Comparison of ENCODE assay signal across 9 cellular contexts in the genomic region with DNA sequence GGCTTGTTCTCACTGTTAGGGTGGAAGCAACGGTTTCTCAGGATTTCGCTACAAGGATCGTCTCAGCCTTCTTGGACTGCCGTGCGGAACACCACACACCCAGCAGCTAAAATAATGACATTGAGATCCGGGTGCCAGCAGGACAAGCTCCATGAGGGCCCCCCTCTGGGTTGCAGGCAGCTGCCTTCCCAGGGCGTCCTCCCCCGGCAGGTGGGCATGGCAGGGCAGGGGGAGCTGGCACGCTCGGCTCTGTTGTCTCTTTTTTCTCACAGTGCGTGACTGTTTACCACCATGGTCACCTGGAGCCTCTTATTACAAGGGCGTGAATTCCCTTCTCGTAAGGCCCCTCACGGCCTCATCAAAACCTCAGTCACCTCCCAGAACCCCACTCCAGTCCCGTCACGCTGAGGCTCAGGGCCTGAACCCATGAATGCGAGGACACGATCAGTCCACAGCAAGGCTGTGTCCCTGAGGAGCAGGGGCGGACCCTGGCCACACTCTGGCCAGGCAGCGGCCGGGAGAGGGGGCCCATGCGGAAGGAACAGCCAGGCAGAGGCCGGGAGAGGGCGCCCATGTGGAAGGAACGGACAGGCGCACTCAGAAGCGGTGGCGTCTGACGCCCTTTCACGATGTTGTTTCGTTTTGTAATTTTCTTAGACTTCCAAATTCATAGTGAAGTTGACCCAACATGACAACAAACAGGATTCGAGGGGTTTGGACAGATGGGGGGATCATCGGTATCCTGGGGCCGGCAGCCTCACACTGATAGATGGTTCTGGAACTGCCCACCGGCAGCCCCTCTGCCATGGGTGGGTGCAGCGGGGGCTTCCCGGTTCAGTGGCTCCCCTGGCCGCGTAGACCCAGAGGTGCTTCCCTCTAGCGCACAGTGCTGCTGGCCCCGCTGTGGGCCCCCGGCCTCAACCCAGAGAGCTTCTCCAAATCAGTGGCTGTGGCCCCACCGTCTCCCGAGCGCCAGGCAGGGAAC. TPM values are rescaled to one million over a fixed set of nuclear protein-coding genes. Genes with fewer than 3 reads are reported as not detected.
DNase-seq lines count a peak whose midpoint lies in the region; ATAC-seq, FAIRE-seq and TF ChIP-seq lines count a peak whose summit lies in the region.
"Had no signal": no experiment of that assay in that cellular context is flagged by ENCODE, and none has a peak within 500 bp of the region (broad histone marks: within the 10 kb centered on the region; RNA-seq: fewer than 3 reads in every experiment).

No MANE protein-coding gene starts in this region.

- TF ChIP-seq CTCF in A549 (IDR thresholded peaks at IDR 0.05): peak; percentile 74
- TF ChIP-seq CTCF in GM12865 (IDR thresholded peaks at IDR 0.05; ENCODE audit: insufficient read depth, low read depth, low read length, missing control alignments): peak; percentile 59
- TF ChIP-seq CTCF in esophagus muscularis mucosa (IDR thresholded peaks at IDR 0.05): peak; percentile 64 to 70 (median 68)

- DNase-seq in A549 (ENCODE audit: low read depth in 1 of 2, low spot score in 1 of 2) (peak; percentile 76 to 78), GM12865 (ENCODE audit: low read depth) (peak; percentile 63), NCI-H2081 treated with DMSO at 0.1 percent for 48 hours (lab: John Stamatoyannopoulos, UW) (peak; percentile 39), esophagus muscularis mucosa (ENCODE audit: extremely low spot score) (no peak), ureter (ENCODE audit: low spot score) (peak; percentile 68), NCI-H1694 treated with DMSO at 0.1 percent for 48 hours (lab: John Stamatoyannopoulos, UW) (no peak)
- DNase-seq in activated CD4-positive, alpha-beta T cell treated with anti-CD3 and anti-CD28 coated beads, Interleukin-2, amount 50 U/mL, for 1 hour: peak; percentile 14

- TF ChIP-seq EP300 in A549 (IDR thresholded peaks at IDR 0.05): no peak
- TF ChIP-seq EP300 in esophagus muscularis mucosa (IDR thresholded peaks at IDR 0.05): no peak

- CTCF ChIA-PET in A549 (lab: Yijun Ruan, JAX): interaction anchor here (0.7 to 6.3 kb wide), 18 partner anchors 9 to 311 kb away, joined by 3 to 46 read pairs (median 4); partner anchors contain the start of genes LRCOL1 and P2RX2

- POLR2A ChIA-PET in A549 (lab: Yijun Ruan, JAX): no interaction called here

- 41% methylated on average over 44 of the region's 45 CpGs for WGBS in A549 (ENCODE audit: missing lambda C conversion rate)
- WGBS in esophagus muscularis mucosa: 24% methylated on average over 35 of the region's 45 CpGs

- FAIRE-seq in A549 (lab: Jason Lieb, UNC): no peak

- H3K4me1 ChIP-seq in A549 (peaks cover 11% of the 10 kb centered on the region; the same call in 1 of the 3 replicates), esophagus muscularis mucosa (peaks cover 15 to 50% (median 38%) of the 10 kb centered on the region in 4 donors), muscle layer of duodenum (ENCODE audit: control insufficient read depth in 1 of 2, insufficient read depth in 2 of 2, low read length in 2 of 2) (peaks cover 5 to 24% of the 10 kb centered on the region in 2 donors)

- peaks cover 0 to 49% (median 18%) of the 10 kb centered on the region in 4 donors for H3K27me3 ChIP-seq in esophagus muscularis mucosa
- peaks cover 18% of the 10 kb centered on the region for H3K27me3 ChIP-seq in muscle layer of duodenum (ENCODE audit: low read depth, low read length)

- intact Hi-C loops in esophagus muscularis mucosa (cut with DNase I): no loop called here

- ATAC-seq in A549: peak; percentile 84 to 91

- H3K4me2 ChIP-seq in A549: peak overlapping the region; percentile 83

- H3K9me3 ChIP-seq in A549 (no peaks in the 10 kb centered on the region), esophagus muscularis mucosa (no peaks in the 10 kb centered on the region), muscle layer of duodenum (ENCODE audit: control insufficient read depth in 1 of 2, low read length in 2 of 2) (no peaks in the 10 kb centered on the region)

- peak; percentile 72 to 75 for TF ChIP-seq RAD21 in A549 (conservative IDR thresholded peaks at IDR 0.05 in 1 of 2, IDR thresholded peaks at IDR 0.05 in 1 of 2)

- no peak for TF ChIP-seq POLR2A in A549 (IDR thresholded peaks at IDR 0.05; ENCODE audit: low read length)
- no peak for TF ChIP-seq POLR2A in esophagus muscularis mucosa (IDR thresholded peaks at IDR 0.05; ENCODE audit: low read depth)

- peak overlapping the region; percentile 38 to 78; a peak in 5 of 6 replicates for H3K27ac ChIP-seq in A549
- H3K27ac ChIP-seq in esophagus muscularis mucosa (replicated peaks in 1 of 4): peak overlapping the region; percentile 41 to 57 (median 48)
- no peak overlapping the region for H3K27ac ChIP-seq in muscle layer of duodenum (ENCODE audit: low read length)

- no peaks in the 10 kb centered on the region for H3K36me3 ChIP-seq in esophagus muscularis mucosa
- no peaks in the 10 kb centered on the region for H3K36me3 ChIP-seq in muscle layer of duodenum (ENCODE audit: control insufficient read depth in 1 of 2, insufficient read depth in 2 of 2, low read length in 2 of 2)

- H3K4me3 ChIP-seq in A549: peak overlapping the region; percentile 36
- H3K4me3 ChIP-seq in GM12865 (ENCODE audit: low read depth, low read length): peak overlapping the region; percentile 44
- H3K4me3 ChIP-seq in esophagus muscularis mucosa: peak overlapping the region; percentile 51 to 60 (median 52)
- H3K4me3 ChIP-seq in muscle layer of duodenum (ENCODE audit: low read depth in 1 of 2, low read length in 2 of 2): peak overlapping the region; percentile 33 to 56

TF ChIP-seq in A549, 52 proteins besides CTCF, POLR2A, EP300 and RAD21:
- TF ChIP-seq POLR2AphosphoS2 (conservative IDR thresholded peaks at IDR 0.05; ENCODE audit: low read length): no peak
- TF ChIP-seq E2F6 (IDR thresholded peaks at IDR 0.05; ENCODE audit: borderline replicate concordance, low read depth): peak; percentile 47; the same call in 1 of the 2 replicates
- peak; percentile 75 for TF ChIP-seq MAX (IDR thresholded peaks at IDR 0.05)
- peak; percentile 60 for TF ChIP-seq SMC3 (IDR thresholded peaks at IDR 0.05)

RNA-seq across cellular contexts. Expression of gene LRCOL1, which starts 10.0 kb away (rescaled TPM):
- not detected in 2 replicates for polyA plus RNA-seq in A549 (2011; rRNA removed)
- polyA plus RNA-seq in A549 (2012; cell fraction: cytosol; rRNA removed): not detected in 2 replicates
- polyA plus RNA-seq in A549 (2012; cell fraction: nucleus; rRNA removed): not detected in 2 replicates
- not detected in 3 replicates for polyA plus RNA-seq in A549 (2017; fragmentation: RNase III; extraction: RNeasy Plus Mini Kit Qiagen cat#74134 plus additional on column Dnase treatment)
- not detected in 2 replicates for polyA minus RNA-seq in A549 (2011; rRNA and poly(A)+ RNA removed)
- total RNA-seq in esophagus muscularis mucosa: not detected
- total RNA-seq in ureter: not detected
- total RNA-seq: pulmonary artery endothelial cell had no signal

RNA-seq across cellular contexts. Expression of gene P2RX2, which starts 18.2 kb away (rescaled TPM):
- polyA plus RNA-seq in A549 (2011; rRNA removed): not detected in 2 replicates
- 0.04 TPM in 1 of 2 replicates, not detected in the other for polyA plus RNA-seq in A549 (2012; cell fraction: cytosol; rRNA removed)
- 0.23 and 0.28 TPM in 2 replicates for polyA plus RNA-seq in A549 (2012; cell fraction: nucleus; rRNA removed)
- polyA plus RNA-seq in A549 (2017; fragmentation: RNase III; extraction: RNeasy Plus Mini Kit Qiagen cat#74134 plus additional on column Dnase treatment): not detected in 3 replicates
- polyA minus RNA-seq in A549 (2011; rRNA and poly(A)+ RNA removed): not detected in 2 replicates
- 1 to 10 TPM; 1.7 to 4.1 (median 3.7) TPM for total RNA-seq in esophagus muscularis mucosa
- total RNA-seq in ureter: 0.36 TPM
- total RNA-seq: pulmonary artery endothelial cell had no signal

Comparison
In these comparisons a context has a peak if more than half of its experiments do, and no peak if none do; other contexts are left out.
1. DNase-seq: peak in A549 (2 of 2), GM12865 (single experiment), NCI-H2081 treated with DMSO at 0.1 percent for 48 hours (single experiment), activated CD4-positive, alpha-beta T cell treated with anti-CD3 and anti-CD28 coated beads, Interleukin-2, amount 50 U/mL, for 1 hour (single experiment) and ureter (single experiment); none in esophagus muscularis mucosa (single experiment) and NCI-H1694 treated with DMSO at 0.1 percent for 48 hours (single experiment).
2. Peak in every context shown above with its lines, with median percentiles within 50 percentile points of each other: H3K4me3 ChIP-seq and CTCF ChIP-seq.